1 cellular context compared by ENCODE assay signal in genomic region chr1:24984800-24985552, GRCh38.
TF ChIP-seq lines count a peak whose summit lies in the region.

No MANE protein-coding gene starts in this region.

TF ChIP-seq in H1, 55 proteins besides CTCF, POLR2A, EP300 and RAD21:
- TF ChIP-seq KDM1A (IDR thresholded peaks at IDR 0.05; ENCODE audit: borderline replicate concordance, low read length) (peak; percentile 87; the same call in 1 of the 2 replicates), USF2 (IDR thresholded peaks at IDR 0.05; ENCODE audit: low read length) (no peak), RBBP5 (IDR thresholded peaks at IDR 0.05; ENCODE audit: borderline replicate concordance, low read depth, low read length) (no peak), RNF2 (IDR thresholded peaks at IDR 0.05; ENCODE audit: borderline replicate concordance, low read depth, low read length, missing control alignments, poor library complexity, severe bottlenecking) (no peak), POLR2AphosphoS5 (IDR thresholded peaks at IDR 0.05; ENCODE audit: low read depth, low read length) (no peak), EGR1 (IDR thresholded peaks at IDR 0.05; ENCODE audit: borderline replicate concordance, low read depth, low read length) (no peak), TCF12 (IDR thresholded peaks at IDR 0.05; ENCODE audit: low read depth, low read length) (no peak)
